9 cellular contexts compared by ENCODE assay signal in the genomic region with DNA sequence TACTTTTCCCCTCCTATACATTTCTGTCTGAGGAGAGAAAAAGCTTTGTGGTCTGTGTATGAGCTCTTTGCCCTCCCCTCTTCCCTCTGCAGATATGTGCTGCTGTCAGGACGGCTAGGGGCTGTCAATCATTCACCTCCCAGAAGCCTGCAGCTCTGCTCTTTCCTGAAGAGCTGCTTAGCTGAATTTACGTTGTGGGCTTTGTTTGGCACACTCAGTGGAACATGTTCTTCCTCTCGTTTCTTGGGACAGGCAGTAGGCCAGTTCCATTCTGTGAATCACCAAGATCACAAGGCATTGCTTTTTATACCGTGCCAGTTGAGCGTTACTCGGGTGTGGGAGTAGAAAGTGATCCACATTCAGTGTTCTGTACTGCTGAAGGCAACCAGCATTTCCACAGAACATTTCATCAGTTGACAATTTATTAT.
DNase-seq lines count a peak whose midpoint lies in the region; ATAC-seq and TF ChIP-seq lines count a peak whose summit lies in the region.
"Had no signal": no experiment of that assay in that cellular context is flagged by ENCODE, and none has a peak within 500 bp of the region (broad histone marks: within the 10 kb centered on the region; RNA-seq: fewer than 3 reads in every experiment).

No MANE protein-coding gene starts in this region.

- H3K4me1 Mint-ChIP-seq in nephron progenitor cell (no peaks in the 10 kb centered on the region), WTC11 (peaks cover 23% of the 10 kb centered on the region)

- ATAC-seq in DND-41 (ENCODE audit: insufficient read depth, low read depth) (peak; percentile 85), WTC11 (no peak)

- H3K36me3 ChIP-seq in DND-41 (ENCODE audit: insufficient read depth, low read length), result no peaks in the 10 kb centered on the region
- H3K36me3 ChIP-seq in HAP-1 (replicated peaks), result no peaks in the 10 kb centered on the region

- H3K27ac Mint-ChIP-seq in nephron progenitor cell, result no peak overlapping the region
- no peak overlapping the region for H3K27ac Mint-ChIP-seq in WTC11
- H3K27ac Mint-ChIP-seq: dendritic cell treated with granulocyte-macrophage colony-stimulating factor and Interleukin-4, amounts not matched to agents 40 ng/mL and 50 ng/mL, for 4 days had no signal

- TF ChIP-seq CTCF in DND-41 (IDR thresholded peaks at IDR 0.05; ENCODE audit: borderline replicate concordance, extremely low read depth, low read length, poor library complexity, severe bottlenecking) (no peak), nephron progenitor cell (IDR thresholded peaks at IDR 0.05) (no peak), WTC11 (IDR thresholded peaks at IDR 0.05) (no peak)

- no peak overlapping the region for H2AFZ ChIP-seq in DND-41 (ENCODE audit: low read depth, low read length)

- H3K4me2 ChIP-seq in DND-41 (ENCODE audit: insufficient read depth, low read length), result no peak overlapping the region

- CTCF ChIA-PET in WTC11 (lab: Charles Lee), result interaction anchor here (0.6 kb wide), 1 partner anchor 12 kb away, joined by 3 read pairs; no protein-coding TSS in a partner anchor

- H3K4me3 Mint-ChIP-seq in nephron progenitor cell (no peak overlapping the region), WTC11 (no peak overlapping the region)
- H3K4me3 Mint-ChIP-seq: dendritic cell treated with granulocyte-macrophage colony-stimulating factor and Interleukin-4, amounts not matched to agents 40 ng/mL and 50 ng/mL, for 4 days had no signal

- H3K27me3 Mint-ChIP-seq in nephron progenitor cell (ENCODE audit: low read depth, poor library complexity) (no peaks in the 10 kb centered on the region), WTC11 (ENCODE audit: low read depth) (no peaks in the 10 kb centered on the region)
- H3K27me3 Mint-ChIP-seq: dendritic cell treated with granulocyte-macrophage colony-stimulating factor and Interleukin-4, amounts not matched to agents 40 ng/mL and 50 ng/mL, for 4 days had no signal

- H3K27me3 ChIP-seq in DND-41 (ENCODE audit: insufficient read depth, low read length, poor library complexity) (no peaks in the 10 kb centered on the region), HAP-1 (ENCODE audit: low read depth) (no peaks in the 10 kb centered on the region)

- H3K4me1 ChIP-seq in DND-41 (ENCODE audit: insufficient read depth, low read length) (peaks cover 31% of the 10 kb centered on the region), HAP-1 (no peaks in the 10 kb centered on the region)

- H3K9me3 Mint-ChIP-seq in nephron progenitor cell (no peaks in the 10 kb centered on the region), WTC11 (no peaks in the 10 kb centered on the region)
- H3K9me3 Mint-ChIP-seq: dendritic cell treated with granulocyte-macrophage colony-stimulating factor and Interleukin-4, amounts not matched to agents 40 ng/mL and 50 ng/mL, for 4 days had no signal

- no peaks in the 10 kb centered on the region for H3K79me2 ChIP-seq in DND-41 (ENCODE audit: insufficient read depth, low read length)

- H3K27ac ChIP-seq in DND-41 (ENCODE audit: low read length), result no peak overlapping the region

- H3K36me3 Mint-ChIP-seq in nephron progenitor cell (ENCODE audit: low read depth) (no peaks in the 10 kb centered on the region), WTC11 (no peaks in the 10 kb centered on the region)

- H3K9me3 ChIP-seq in DND-41 (ENCODE audit: insufficient read depth, low read length, severe bottlenecking) (no peaks in the 10 kb centered on the region), HAP-1 (no peaks in the 10 kb centered on the region)

- H4K20me1 ChIP-seq in DND-41 (ENCODE audit: insufficient read depth, low read length), result no peaks in the 10 kb centered on the region

- H3K4me3 ChIP-seq in DND-41 (ENCODE audit: low read depth in 1 of 2, low read length in 2 of 2) (no peak overlapping the region), HAP-1 (no peak overlapping the region)

- in situ Hi-C loops in HAP-1 (cut with MboI; ENCODE audit: low sequenced_read_pairs), result no loop called here

- H3K9ac ChIP-seq in DND-41 (ENCODE audit: low read depth, low read length), result no peak overlapping the region

- POLR2A ChIA-PET in WTC11 (lab: Charles Lee), result no interaction called here

- DNase-seq in DND-41 (peak; percentile 59), HK-2 (ENCODE audit: unreplicated experiment) (peak; percentile 72), cerebellar cortex (ENCODE audit: low spot score) (peak; percentile 9), midbrain (lab: John Stamatoyannopoulos, UW) (peak; percentile 51), nephron progenitor cell (no peak), HAP-1 (ENCODE audit: low spot score in 2 of 2) (no peak), mesenteric fat pad (ENCODE audit: low spot score) (no peak), WTC11 (ENCODE audit: low spot score) (no peak)

TF ChIP-seq in WTC11, 78 proteins besides CTCF, POLR2A, EP300 and RAD21:
- TF ChIP-seq, protein P1, sequence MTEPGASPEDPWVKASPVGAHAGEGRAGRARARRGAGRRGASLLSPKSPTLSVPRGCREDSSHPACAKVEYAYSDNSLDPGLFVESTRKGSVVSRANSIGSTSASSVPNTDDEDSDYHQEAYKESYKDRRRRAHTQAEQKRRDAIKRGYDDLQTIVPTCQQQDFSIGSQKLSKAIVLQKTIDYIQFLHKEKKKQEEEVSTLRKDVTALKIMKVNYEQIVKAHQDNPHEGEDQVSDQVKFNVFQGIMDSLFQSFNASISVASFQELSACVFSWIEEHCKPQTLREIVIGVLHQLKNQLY (CRISPR knock-in tag; IDR thresholded peaks at IDR 0.05), result no peak
- no peak for TF ChIP-seq SMAD3 (CRISPR knock-in tag; IDR thresholded peaks at IDR 0.05; ENCODE audit: borderline replicate concordance)
- TF ChIP-seq, protein P2, sequence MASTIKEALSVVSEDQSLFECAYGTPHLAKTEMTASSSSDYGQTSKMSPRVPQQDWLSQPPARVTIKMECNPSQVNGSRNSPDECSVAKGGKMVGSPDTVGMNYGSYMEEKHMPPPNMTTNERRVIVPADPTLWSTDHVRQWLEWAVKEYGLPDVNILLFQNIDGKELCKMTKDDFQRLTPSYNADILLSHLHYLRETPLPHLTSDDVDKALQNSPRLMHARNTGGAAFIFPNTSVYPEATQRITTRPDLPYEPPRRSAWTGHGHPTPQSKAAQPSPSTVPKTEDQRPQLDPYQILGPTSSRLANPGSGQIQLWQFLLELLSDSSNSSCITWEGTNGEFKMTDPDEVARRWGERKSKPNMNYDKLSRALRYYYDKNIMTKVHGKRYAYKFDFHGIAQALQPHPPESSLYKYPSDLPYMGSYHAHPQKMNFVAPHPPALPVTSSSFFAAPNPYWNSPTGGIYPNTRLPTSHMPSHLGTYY (CRISPR knock-in tag; IDR thresholded peaks at IDR 0.05), result no peak
- TF ChIP-seq ATF1 (CRISPR knock-in tag; IDR thresholded peaks at IDR 0.05), result no peak
- TF ChIP-seq TCF7 (CRISPR knock-in tag; IDR thresholded peaks at IDR 0.05; ENCODE audit: low read depth), result no peak
- no peak for TF ChIP-seq FOXJ3 (CRISPR knock-in tag; IDR thresholded peaks at IDR 0.05; ENCODE audit: borderline replicate concordance)
- TF ChIP-seq NFYB (CRISPR knock-in tag; conservative IDR thresholded peaks at IDR 0.05; ENCODE audit: low read depth), result no peak
- no peak for TF ChIP-seq GRHL2 (CRISPR knock-in tag; IDR thresholded peaks at IDR 0.05; ENCODE audit: insufficient replicate concordance, severe bottlenecking)
- no peak for TF ChIP-seq ZNF416 (CRISPR knock-in tag; IDR thresholded peaks at IDR 0.05)

Comparison
In these comparisons a context has a peak if more than half of its experiments do, and no peak if none do; other contexts are left out.
1. DNase-seq: peak in DND-41 (single experiment), HK-2 (single experiment), cerebellar cortex (single experiment) and midbrain (single experiment); none in nephron progenitor cell (single experiment), HAP-1 (0 of 2), mesenteric fat pad (single experiment) and WTC11 (single experiment).